8 cellular contexts compared by ENCODE assay signal in the genomic region with DNA sequence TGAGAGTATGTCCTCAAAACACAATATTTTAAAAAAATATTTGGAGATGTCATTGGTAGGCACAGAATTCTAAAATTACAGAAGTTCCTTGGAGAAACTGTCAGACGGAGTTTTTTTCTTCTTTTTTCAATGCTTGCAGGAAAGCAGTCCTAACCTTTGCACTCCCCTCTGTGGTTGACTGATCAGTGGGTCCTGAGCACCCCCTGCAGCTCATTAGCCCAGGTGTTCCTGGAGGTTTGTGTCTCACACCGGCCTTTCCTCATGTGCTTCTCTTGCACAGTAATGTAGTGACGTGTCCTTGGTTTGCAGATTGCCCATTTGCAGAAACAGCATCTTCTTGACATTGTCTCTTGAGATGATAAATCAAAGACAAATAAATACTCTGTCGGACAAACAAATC.
A peak's percentile ranks its signal among the peaks of the same experiment; 100 is the strongest.
DNase-seq lines count a peak whose midpoint lies in the region; ATAC-seq and TF ChIP-seq lines count a peak whose summit lies in the region.

No MANE protein-coding gene starts in this region.

- ATAC-seq in GM21619 (IDR thresholded peaks at IDR 0.05; ENCODE audit: unreplicated experiment) (no peak), HG03439 (IDR thresholded peaks at IDR 0.05; ENCODE audit: unreplicated experiment) (no peak)

- H3K4me2 ChIP-seq in OCI-LY3 (ENCODE audit: low read length) = no peak overlapping the region; the same call in 1 of the 2 replicates

- DNase-seq in ELF-1 (ENCODE audit: low read depth, low spot score) (peak; percentile 10), C1 segment of cervical spinal cord (lab: John Stamatoyannopoulos, UW) (no peak), NCI-H1092 treated with DMSO at 0.1 percent for 48 hours (lab: John Stamatoyannopoulos, UW) (no peak)
- DNase-seq in activated T-helper 9 cell treated with anti-CD3 and anti-CD28 coated beads, Interleukin-2, amount 50 U/mL, for 16 hours (ENCODE audit: low read depth) = peak; percentile 55
- DNase-seq in stimulated activated CD4-positive, alpha-beta T cell treated with anti-CD3 and anti-CD28 coated beads, Interleukin-1b, Interleukin-23, amount 100 ng/mL, for 4 hours (ENCODE audit: low read depth in 2 of 2) = peak; percentile 63

- TF ChIP-seq CTCF in OCI-LY3 (IDR thresholded peaks at IDR 0.05; ENCODE audit: low read depth, low read length) = peak; percentile 62

- no peaks in the 10 kb centered on the region for H3K79me2 ChIP-seq in OCI-LY3 (ENCODE audit: low read length)

- no peak overlapping the region for H3K4me3 ChIP-seq in OCI-LY3 (ENCODE audit: low read length)

- no peaks in the 10 kb centered on the region for H4K20me1 ChIP-seq in OCI-LY3 (ENCODE audit: insufficient read depth, low read length)

- no peak overlapping the region for H3K9ac ChIP-seq in OCI-LY3 (ENCODE audit: low read length)

- no peak overlapping the region for H2AFZ ChIP-seq in OCI-LY3 (ENCODE audit: low read depth, low read length)

- H3K36me3 ChIP-seq in OCI-LY3 (replicated peaks; ENCODE audit: low read depth, low read length) = no peaks in the 10 kb centered on the region

- H3K4me1 ChIP-seq in OCI-LY3 (ENCODE audit: low read length) = peaks cover 2% of the 10 kb centered on the region; the same call in 1 of the 2 replicates

- H3K9me3 ChIP-seq in OCI-LY3 (ENCODE audit: insufficient read depth, low read length) = no peaks in the 10 kb centered on the region

- H3K27ac ChIP-seq in OCI-LY3 (ENCODE audit: low read length) = no peak overlapping the region

- peaks cover 8% of the 10 kb centered on the region for H3K27me3 ChIP-seq in OCI-LY3 (ENCODE audit: low read depth, low read length)

Comparison
In these comparisons a context has a peak if more than half of its experiments do, and no peak if none do; other contexts are left out.
1. DNase-seq: peak in ELF-1 (single experiment), activated T-helper 9 cell treated with anti-CD3 and anti-CD28 coated beads, Interleukin-2, amount 50 U/mL, for 16 hours (single experiment) and stimulated activated CD4-positive, alpha-beta T cell treated with anti-CD3 and anti-CD28 coated beads, Interleukin-1b, Interleukin-23, amount 100 ng/mL, for 4 hours (2 of 2); none in C1 segment of cervical spinal cord (0 of 14) and NCI-H1092 treated with DMSO at 0.1 percent for 48 hours (single experiment).